23 cellular contexts compared by ENCODE assay signal in genomic region chr15:72927451-72927850, GRCh38.
"Had no signal": no experiment of that assay in that cellular context is flagged by ENCODE, and none has a peak within 500 bp of the region (broad histone marks: within the 10 kb centered on the region; RNA-seq: fewer than 3 reads in every experiment).

No MANE protein-coding gene starts in this region.

- H3K27ac ChIP-seq: foreskin keratinocyte, parathyroid adenoma, prostate gland, right lobe of liver, suprapubic skin, thyroid gland had no signal

- H3K36me3 Mint-ChIP-seq: stimulated activated effector memory CD8-positive, alpha-beta T cell treated with anti-CD3 and anti-CD28 coated beads, Interleukin-12 subunit alpha, Interleukin-12 subunit beta, amount 100 ng/mL, for 72 hours; type B pancreatic cell had no signal

- FAIRE-seq: endothelial cell of umbilical vein, urothelium cell line had no signal

- H3K4me1 Mint-ChIP-seq: nephron had no signal

- H3K9me3 ChIP-seq: prostate gland, right lobe of liver, suprapubic skin, thyroid gland had no signal

- H3K9me3 Mint-ChIP-seq: dendritic cell treated with granulocyte-macrophage colony-stimulating factor and Interleukin-4, amounts not matched to agents 40 ng/mL and 50 ng/mL, for 4 days; endodermal cell; nephron; stimulated activated effector memory CD8-positive, alpha-beta T cell treated with anti-CD3 and anti-CD28 coated beads, Interleukin-12 subunit alpha, Interleukin-12 subunit beta, amount 100 ng/mL, for 72 hours; type B pancreatic cell had no signal

- H3K36me3 ChIP-seq: prostate gland, right lobe of liver, suprapubic skin, thyroid gland had no signal

- H3K4me3 Mint-ChIP-seq: dendritic cell treated with granulocyte-macrophage colony-stimulating factor and Interleukin-4, amounts not matched to agents 40 ng/mL and 50 ng/mL, for 4 days; endodermal cell; nephron; stimulated activated effector memory CD8-positive, alpha-beta T cell treated with anti-CD3 and anti-CD28 coated beads, Interleukin-12 subunit alpha, Interleukin-12 subunit beta, amount 100 ng/mL, for 72 hours; type B pancreatic cell had no signal

- H3K9ac ChIP-seq: parathyroid adenoma had no signal

- H3K27me3 Mint-ChIP-seq: type B pancreatic cell had no signal

- H3K4me3 ChIP-seq: lung, prostate gland, right lobe of liver, suprapubic skin, thyroid gland had no signal

- H3K4me1 ChIP-seq: foreskin keratinocyte, parathyroid adenoma, prostate gland, right lobe of liver, suprapubic skin, thyroid gland had no signal

- H3K27ac Mint-ChIP-seq: dendritic cell treated with granulocyte-macrophage colony-stimulating factor and Interleukin-4, amounts not matched to agents 40 ng/mL and 50 ng/mL, for 4 days; endodermal cell; nephron; stimulated activated effector memory CD8-positive, alpha-beta T cell treated with anti-CD3 and anti-CD28 coated beads, Interleukin-12 subunit alpha, Interleukin-12 subunit beta, amount 100 ng/mL, for 72 hours; type B pancreatic cell had no signal

- DNase-seq: endodermal cell; erythroblast; foreskin keratinocyte; left colon; left ventricle myocardium superior; mesenchymal stem cell; midbrain; retina; right lobe of liver; stimulated activated CD4-positive, alpha-beta T cell treated with anti-CD3 and anti-CD28 coated beads, Interleukin-4, amount 100 ng/mL, for 1 hour; stimulated activated CD8-positive, alpha-beta memory T cell treated with anti-CD3 and anti-CD28 coated beads, Interleukin-4, amount 100 ng/mL, for 48 hours; stimulated activated naive CD8-positive, alpha-beta T cell treated with anti-CD3 and anti-CD28 coated beads, Interleukin-15, Interleukin-2, amounts not matched to agents 100 U/mL and 50 U/mL, for 24 hours; thyroid gland had no signal

- ATAC-seq: foreskin keratinocyte; left colon; left ventricle myocardium superior; right lobe of liver; stimulated activated effector memory CD8-positive, alpha-beta T cell treated with anti-CD3 and anti-CD28 coated beads, Interleukin-12 subunit alpha, Interleukin-12 subunit beta, amount 100 ng/mL, for 72 hours; stimulated activated naive CD8-positive, alpha-beta T cell treated with anti-CD3 and anti-CD28 coated beads, Interleukin-15, Interleukin-2, amounts not matched to agents 100 U/mL and 50 U/mL, for 24 hours had no signal
